1 cellular context compared by ENCODE assay signal in genomic region chr20:47603260-47603659, GRCh38.
A peak's percentile ranks its signal among the peaks of the same experiment; 100 is the strongest.
TF ChIP-seq lines count a peak whose summit lies in the region.

No MANE protein-coding gene starts in this region.

TF ChIP-seq in K562, 482 proteins besides CTCF, POLR2A, EP300 and RAD21 (continued from another document):
- peak in 1 of 3 experiments; percentile 87; a peak in 2 of 6 replicates for TF ChIP-seq ZBTB11 (CRISPR knock-in tag; IDR thresholded peaks at IDR 0.05)
- TF ChIP-seq FOXA3 (CRISPR knock-in tag; conservative IDR thresholded peaks at IDR 0.05 in 1 of 2, IDR thresholded peaks at IDR 0.05 in 1 of 2), result no peak
- TF ChIP-seq NFE2L1 (tag; IDR thresholded peaks at IDR 0.05; ENCODE audit: borderline replicate concordance, low read depth), result no peak
